ENCODE assay signal across 8 cellular contexts in genomic region chr15:78565951-78566774, GRCh38. TPM values are rescaled to one million over a fixed set of nuclear protein-coding genes. Genes with fewer than 3 reads are reported as not detected.
DNase-seq lines count a peak whose midpoint lies in the region; ATAC-seq and TF ChIP-seq lines count a peak whose summit lies in the region.

No MANE protein-coding gene starts in this region.

- H3K4me1 ChIP-seq in cardiac muscle cell (ENCODE audit: low read depth) (peaks cover 1% of the 10 kb centered on the region), OCI-LY7 (ENCODE audit: insufficient read depth, low read length, poor library complexity, severe bottlenecking) (peaks cover 19% of the 10 kb centered on the region)

- TF ChIP-seq CTCF in cardiac muscle cell (IDR thresholded peaks at IDR 0.05; ENCODE audit: low read depth, low read length) (peak; percentile 10), OCI-LY7 (conservative IDR thresholded peaks at IDR 0.05; ENCODE audit: low read length) (0 out of 2 replicates have a peak, but pooled peaks have one; percentile 8), dorsolateral prefrontal cortex (IDR thresholded peaks at IDR 0.05 in 54 of 56, conservative IDR thresholded peaks at IDR 0.05 in 2 of 56; ENCODE audit: low read depth in 1 of 56, partially characterized antibody in 56 of 56) (no peak)

- no peaks in the 10 kb centered on the region for H4K20me1 ChIP-seq in OCI-LY7 (ENCODE audit: insufficient read depth, low read length)

- H3K4me1 Mint-ChIP-seq in naive B cell = peaks cover 17 to 23% (median 21%) of the 10 kb centered on the region in 3 donors

- H3K27ac ChIP-seq in cardiac muscle cell (no peak overlapping the region), OCI-LY7 (ENCODE audit: low read depth, low read length, poor library complexity, severe bottlenecking) (no peak overlapping the region), dorsolateral prefrontal cortex (no peak overlapping the region)

- H3K79me2 ChIP-seq in OCI-LY7 (ENCODE audit: insufficient read depth, low read depth, low read length) = no peaks in the 10 kb centered on the region; the same call in 1 of the 2 replicates

- no peaks in the 10 kb centered on the region for H3K27me3 ChIP-seq in cardiac muscle cell
- peaks cover 0 to 78% (median 13%) of the 10 kb centered on the region in 45 donors for H3K27me3 ChIP-seq in dorsolateral prefrontal cortex

- H3K9me3 Mint-ChIP-seq in naive B cell = no peaks in the 10 kb centered on the region

- H3K4me2 ChIP-seq in OCI-LY7 (ENCODE audit: low read length) = peak overlapping the region; percentile 92

- peak overlapping the region; percentile 85 to 96 (median 90) for H3K4me3 Mint-ChIP-seq in naive B cell

- no peaks in the 10 kb centered on the region for H3K9me2 ChIP-seq in OCI-LY7 (ENCODE audit: insufficient read depth, low read length)

- DNase-seq in cardiac muscle cell (ENCODE audit: low read depth in 1 of 2, low spot score in 1 of 2) (peak; percentile 14 to 29), cardiac septum (ENCODE audit: low spot score) (no peak), OCI-LY7 (ENCODE audit: low spot score) (no peak), dorsolateral prefrontal cortex (no peak), naive B cell (no peak), posterior cingulate gyrus (no peak), germinal center (ENCODE audit: low spot score) (no peak)

- POLR2A ChIA-PET in OCI-LY7 (lab: Charles Lee) = interaction anchor here (0.5 to 1.9 kb wide), 5 partner anchors 14 to 308 kb away, joined by 3 to 7 read pairs (median 3); partner anchors contain the start of genes PSMA4 and SKIC8

- peak overlapping the region; percentile 76; the same call in 1 of the 2 replicates for H2AFZ ChIP-seq in OCI-LY7 (ENCODE audit: low read length)

- no peaks in the 10 kb centered on the region for H3K36me3 Mint-ChIP-seq in naive B cell

- H3K27ac Mint-ChIP-seq in naive B cell = peak overlapping the region in 2 of 6 donors; percentile 23 to 40

- H3K27me3 Mint-ChIP-seq in naive B cell = peaks cover 6 to 34% (median 8%) of the 10 kb centered on the region in 3 donors

- TSS peak; percentile 61 for BruUV-seq in OCI-LY7 (replicated peaks; lab: Mats Ljungman, UMichigan)

- no peaks in the 10 kb centered on the region for H3K36me3 ChIP-seq in cardiac muscle cell
- H3K36me3 ChIP-seq in OCI-LY7 (ENCODE audit: insufficient read depth, low read length) = no peaks in the 10 kb centered on the region

- intact Hi-C loops in cardiac septum (cut with DNase I) = no loop called here
- intact Hi-C loops in OCI-LY7 (cut with micrococcal nuclease; ENCODE audit: unreplicated experiment) = loop anchor here (2.0 kb wide), 1 partner anchor 25 kb away; the partner anchor contains the start of gene PSMA4
- intact Hi-C loops in dorsolateral prefrontal cortex (cut with DNase I) = no loop called here
- intact Hi-C loops in posterior cingulate gyrus (cut with DNase I) = no loop called here

- H3K4me3 ChIP-seq in cardiac muscle cell = peak overlapping the region; percentile 54
- H3K4me3 ChIP-seq in OCI-LY7 (ENCODE audit: low read depth, low read length, poor library complexity, severe bottlenecking) = peak overlapping the region; percentile 74
- H3K4me3 ChIP-seq in dorsolateral prefrontal cortex = peak overlapping the region; percentile 31 to 72 (median 58)

- CTCF ChIA-PET in OCI-LY7 (lab: Charles Lee; ENCODE audit: unreplicated experiment) = interaction anchor here (0.5 kb wide), 1 partner anchor 50 kb away, joined by 6 read pairs; no protein-coding TSS in a partner anchor

- ATAC-seq in HG02763 (IDR thresholded peaks at IDR 0.05; ENCODE audit: unreplicated experiment) (peak; percentile 5), naive B cell (ENCODE audit: low read depth in 2 of 2) (peak in 1 of 2 donors; percentile 5)

- H3K9me3 ChIP-seq in cardiac muscle cell (ENCODE audit: low read depth) (no peaks in the 10 kb centered on the region), OCI-LY7 (ENCODE audit: low read length) (no peaks in the 10 kb centered on the region)

RNA-seq across cellular contexts. Expression of gene CHRNA5, which starts 0.8 kb away (rescaled TPM):
- total RNA-seq in cardiac muscle cell = 2.3 and 4.0 TPM in 2 replicates
- polyA plus RNA-seq in cardiac muscle cell = 12.5 and 12.7 TPM in 2 replicates
- 2.0 TPM for total RNA-seq in cardiac septum
- 2.8 and 11.6 TPM in 2 replicates for total RNA-seq in OCI-LY7 (2014; rRNA removed; shearing (Covaris generic))
- total RNA-seq in OCI-LY7 (2022) = 8.3 and 9.1 TPM in 2 replicates
- 1 to 10 TPM in 73 of 120 experiments, under 1 TPM in 40, not detected in 7; 0.17 to 4.6 (median 1.5) TPM for total RNA-seq in dorsolateral prefrontal cortex
- under 1 TPM in 2 of 6 donors, not detected in 4; 0.23 to 0.49 TPM for polyA plus RNA-seq in naive B cell (ENCODE audit: low read depth in 6 of 6)

RNA-seq across cellular contexts. Expression of gene PSMA4, which starts 25.9 kb away (rescaled TPM):
- 93.7 and 119 TPM in 2 replicates for total RNA-seq in cardiac muscle cell
- polyA plus RNA-seq in cardiac muscle cell = 260 and 264 TPM in 2 replicates
- 105 TPM for total RNA-seq in cardiac septum
- 186 and 189 TPM in 2 replicates for total RNA-seq in OCI-LY7 (2014; rRNA removed; shearing (Covaris generic))
- 249 and 254 TPM in 2 replicates for total RNA-seq in OCI-LY7 (2022)
- 100 to 1,000 TPM in 14 of 120 experiments, 10 to 100 TPM in 106; 40.4 to 112 (median 82.1) TPM for total RNA-seq in dorsolateral prefrontal cortex
- 100 to 1,000 TPM; 204 to 251 (median 240) TPM for polyA plus RNA-seq in naive B cell (ENCODE audit: low read depth in 6 of 6)

RNA-seq across cellular contexts. Expression of gene CHRNA3, which starts 54.6 kb away (rescaled TPM):
- 2.9 and 6.9 TPM in 2 replicates for total RNA-seq in cardiac muscle cell
- polyA plus RNA-seq in cardiac muscle cell = 1.7 and 2.8 TPM in 2 replicates
- 0.65 TPM for total RNA-seq in cardiac septum
- total RNA-seq in OCI-LY7 (2014; rRNA removed; shearing (Covaris generic)) = not detected in 2 replicates
- total RNA-seq in OCI-LY7 (2022) = not detected in 2 replicates
- 1 to 10 TPM in 3 of 120 experiments, under 1 TPM in 34, not detected in 83; 0.14 to 1.7 (median 0.32) TPM for total RNA-seq in dorsolateral prefrontal cortex
- not detected for polyA plus RNA-seq in naive B cell (ENCODE audit: low read depth in 6 of 6)

RNA-seq across cellular contexts. Expression of gene HYKK, which starts 58.8 kb away (rescaled TPM):
- total RNA-seq in cardiac muscle cell (6.1 and 9.2 TPM in 2 replicates), cardiac septum (5.1 TPM), OCI-LY7 (2022) (0.40 and 0.42 TPM in 2 replicates), dorsolateral prefrontal cortex (10 to 100 TPM in 2 of 120 experiments, 1 to 10 TPM in 118; 2.2 to 11.8 (median 6.6) TPM)
- polyA plus RNA-seq in cardiac muscle cell (3.7 and 6.4 TPM in 2 replicates), naive B cell (ENCODE audit: low read depth in 6 of 6) (under 1 TPM in 1 of 6 donors, not detected in 5; 0.49 TPM)
- 0.31 TPM in 1 of 2 replicates, not detected in the other for total RNA-seq in OCI-LY7 (2014; rRNA removed; shearing (Covaris generic))

Comparison
In these comparisons a context has a peak if more than half of its experiments do, and no peak if none do; other contexts are left out.
1. DNase-seq: peak in cardiac muscle cell (2 of 2); none in cardiac septum (single experiment), OCI-LY7 (single experiment), dorsolateral prefrontal cortex (0 of 10), naive B cell (single experiment), posterior cingulate gyrus (0 of 10) and germinal center (single experiment).
2. CTCF ChIP-seq: peak in cardiac muscle cell (single experiment) and OCI-LY7 (single experiment); none in dorsolateral prefrontal cortex (0 of 56).
3. Peak in every context shown above with its lines, with median percentiles within 50 percentile points of each other: H3K4me3 ChIP-seq.